In the genomic region with DNA sequence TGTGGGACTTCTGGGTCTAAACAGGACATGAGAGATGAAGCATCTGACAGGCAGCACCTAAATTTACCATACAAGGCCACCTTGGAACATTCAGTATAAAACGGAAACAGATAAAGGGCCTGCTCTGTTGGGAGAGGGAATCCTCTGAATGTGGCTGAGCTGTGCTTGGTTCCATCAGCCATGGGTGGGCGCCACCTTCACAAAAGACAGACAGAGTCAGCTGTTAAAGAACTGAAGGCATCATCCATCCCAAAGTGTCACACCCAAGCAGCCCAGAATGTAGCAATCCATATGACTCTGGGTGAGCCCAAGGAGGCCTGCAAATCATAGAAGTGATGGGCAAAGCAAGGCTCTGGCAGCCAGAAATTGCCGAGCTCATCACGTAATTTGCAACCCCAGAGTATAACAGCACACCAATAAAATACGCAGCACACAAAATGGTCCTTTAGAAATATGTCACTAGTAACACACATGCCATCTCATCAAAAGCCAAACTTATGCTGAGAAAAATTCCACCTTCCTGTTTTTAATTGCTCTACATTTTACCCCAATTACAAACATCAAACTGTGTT, we compare ENCODE assay signal across 9 cellular contexts. TPM values are rescaled to one million over a fixed set of nuclear protein-coding genes. Genes with fewer than 3 reads are reported as not detected.
A peak's percentile ranks its signal among the peaks of the same experiment; 100 is the strongest.
DNase-seq lines count a peak whose midpoint lies in the region; ATAC-seq and TF ChIP-seq lines count a peak whose summit lies in the region.
"Had no signal": no experiment of that assay in that cellular context is flagged by ENCODE, and none has a peak within 500 bp of the region (broad histone marks: within the 10 kb centered on the region; RNA-seq: fewer than 3 reads in every experiment).

No MANE protein-coding gene starts in this region.

- no peak overlapping the region for H4K8ac ChIP-seq in mesendoderm (ENCODE audit: low read depth, low read length)

- no peak overlapping the region for H3K9ac ChIP-seq in mesendoderm (ENCODE audit: low read length)

- H3K4me2 ChIP-seq in mesendoderm (ENCODE audit: low read length), result no peak overlapping the region

- no peak overlapping the region for H2BK5ac ChIP-seq in mesendoderm (ENCODE audit: low read length)

- no peak overlapping the region for H2BK120ac ChIP-seq in mesendoderm (ENCODE audit: low read depth, low read length)

- no peak overlapping the region for H4K5ac ChIP-seq in mesendoderm (ENCODE audit: low read length)

- H3K4me3 ChIP-seq in astrocyte of the cerebellum (ENCODE audit: low read depth, low read length), result no peak overlapping the region
- no peak overlapping the region for H3K4me3 ChIP-seq in mesendoderm (ENCODE audit: low read length)
- H3K4me3 ChIP-seq in coronary artery, result no peak overlapping the region

- no peak overlapping the region for H2AK5ac ChIP-seq in mesendoderm (ENCODE audit: low read length)

- H2BK15ac ChIP-seq in mesendoderm (replicated peaks; ENCODE audit: low read depth), result no peak overlapping the region

- H3K4me1 ChIP-seq in mesendoderm (ENCODE audit: control insufficient read depth, low read depth, low read length), result no peaks in the 10 kb centered on the region

- H3K56ac ChIP-seq in mesendoderm (ENCODE audit: low read length), result no peak overlapping the region

- H3K18ac ChIP-seq in mesendoderm (ENCODE audit: low read length), result no peak overlapping the region

- no peak overlapping the region for H3K23ac ChIP-seq in mesendoderm (ENCODE audit: low read length)

- H3K36me3 ChIP-seq in mesendoderm (ENCODE audit: control insufficient read depth, insufficient read depth, low read length), result no peaks in the 10 kb centered on the region

- TF ChIP-seq CTCF in GM12873 (IDR thresholded peaks at IDR 0.05; ENCODE audit: insufficient read depth, low read depth, low read length, missing control alignments) (peak; percentile 37), astrocyte of the cerebellum (IDR thresholded peaks at IDR 0.05; ENCODE audit: low read depth, low read length, missing control alignments) (peak; percentile 60), coronary artery (IDR thresholded peaks at IDR 0.05) (no peak)

- no peak overlapping the region for H3K27ac ChIP-seq in mesendoderm (ENCODE audit: low read depth, low read length)
- H3K27ac ChIP-seq in coronary artery, result no peak overlapping the region

- WGBS in mesendoderm (ENCODE audit: extremely low coverage, insufficient coverage, low lambda C conversion rate), result no CpG with 5 or more reads among the region's 5 CpGs

- H3K79me1 ChIP-seq in mesendoderm (ENCODE audit: low read length), result no peaks in the 10 kb centered on the region

- H3K27me3 ChIP-seq in mesendoderm (ENCODE audit: insufficient read depth, low read length, poor library complexity), result no peaks in the 10 kb centered on the region

- H3K4ac ChIP-seq in mesendoderm (ENCODE audit: low read depth, low read length), result no peak overlapping the region

- H3K79me2 ChIP-seq in mesendoderm (ENCODE audit: control insufficient read depth, insufficient read depth, low read length), result no peaks in the 10 kb centered on the region

- DNase-seq in NCI-H146 (lab: John Stamatoyannopoulos, UW), result peak; percentile 56
- no peak for DNase-seq in astrocyte of the cerebellum (ENCODE audit: low read depth)
- peak; percentile 57 for DNase-seq in mesendoderm
- DNase-seq in stimulated activated naive CD4-positive, alpha-beta T cell treated with Interleukin-2 at 50 U/mL for 16 hours (lab: John Stamatoyannopoulos, UW), result no peak
- DNase-seq in coronary artery (ENCODE audit: low spot score), result no peak
- DNase-seq: posterior cingulate gyrus, T-helper 1 cell had no signal

- in situ Hi-C loops in astrocyte of the cerebellum (cut with HindIII; ENCODE audit: low sequenced_read_pairs), result no loop called here

- no peak for ATAC-seq in HG03469 (IDR thresholded peaks at IDR 0.05; ENCODE audit: unreplicated experiment)

RNA-seq across cellular contexts. Expression of a gene that starts 24.8 kb away (rescaled TPM):
- 62.3 TPM for polyA plus RNA-seq in mesendoderm (2013, experiment 1 of 2)
- 63.4 TPM for polyA plus RNA-seq in mesendoderm (2013, experiment 2 of 2)

Comparison
In these comparisons a context has a peak if more than half of its experiments do, and no peak if none do; other contexts are left out.
1. DNase-seq: peak in NCI-H146 (single experiment) and mesendoderm (single experiment); none in astrocyte of the cerebellum (single experiment), stimulated activated naive CD4-positive, alpha-beta T cell treated with Interleukin-2 at 50 U/mL for 16 hours (single experiment) and coronary artery (single experiment).